Comparison of ENCODE assay signal across 1 cellular context in the genomic region with DNA sequence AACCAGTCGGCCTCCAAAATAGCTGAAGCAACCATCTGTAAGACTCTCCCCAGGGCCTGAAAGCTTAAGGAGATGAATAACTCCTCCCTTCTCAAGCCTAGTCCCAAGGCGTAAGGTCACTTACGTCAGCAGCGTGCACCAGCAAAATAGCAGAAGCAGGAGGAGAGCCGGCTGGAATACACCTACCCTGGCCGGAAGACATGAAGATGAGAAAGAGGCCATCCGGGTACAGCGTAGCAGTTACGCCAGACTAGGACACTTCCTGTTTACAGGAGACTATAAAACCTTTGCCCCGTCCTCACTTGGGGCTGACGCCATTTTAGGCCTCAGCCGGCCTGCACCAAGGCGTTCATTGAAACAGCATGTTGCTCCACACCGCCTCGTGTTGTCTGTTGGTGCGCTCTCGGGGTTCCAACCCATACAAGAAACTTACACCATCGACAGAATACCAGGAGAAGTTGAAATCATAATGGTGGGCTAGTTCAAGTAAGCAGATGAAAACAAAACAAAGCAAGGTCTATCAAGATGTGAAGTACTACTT.
TF ChIP-seq lines count a peak whose summit lies in the region.

No MANE protein-coding gene starts in this region.

TF ChIP-seq in K562, 482 proteins besides CTCF, POLR2A, EP300 and RAD21:
- TF ChIP-seq TAF1 (IDR thresholded peaks at IDR 0.05; ENCODE audit: control insufficient read depth, extremely low read depth, insufficient read depth, low read length, severe bottlenecking) (no peak), SMAD4 (CRISPR knock-in tag; conservative IDR thresholded peaks at IDR 0.05) (0 out of 2 replicates have a peak, but pooled peaks have one; percentile 36), NR2C2 (CRISPR knock-in tag; IDR thresholded peaks at IDR 0.05) (no peak), NR2C2 (tag; IDR thresholded peaks at IDR 0.05) (peak; percentile 36; the same call in 1 of the 2 replicates), L3MBTL2 (IDR thresholded peaks at IDR 0.05) (peak; percentile 20; the same call in 1 of the 2 replicates)
- TF ChIP-seq, protein P1, sequence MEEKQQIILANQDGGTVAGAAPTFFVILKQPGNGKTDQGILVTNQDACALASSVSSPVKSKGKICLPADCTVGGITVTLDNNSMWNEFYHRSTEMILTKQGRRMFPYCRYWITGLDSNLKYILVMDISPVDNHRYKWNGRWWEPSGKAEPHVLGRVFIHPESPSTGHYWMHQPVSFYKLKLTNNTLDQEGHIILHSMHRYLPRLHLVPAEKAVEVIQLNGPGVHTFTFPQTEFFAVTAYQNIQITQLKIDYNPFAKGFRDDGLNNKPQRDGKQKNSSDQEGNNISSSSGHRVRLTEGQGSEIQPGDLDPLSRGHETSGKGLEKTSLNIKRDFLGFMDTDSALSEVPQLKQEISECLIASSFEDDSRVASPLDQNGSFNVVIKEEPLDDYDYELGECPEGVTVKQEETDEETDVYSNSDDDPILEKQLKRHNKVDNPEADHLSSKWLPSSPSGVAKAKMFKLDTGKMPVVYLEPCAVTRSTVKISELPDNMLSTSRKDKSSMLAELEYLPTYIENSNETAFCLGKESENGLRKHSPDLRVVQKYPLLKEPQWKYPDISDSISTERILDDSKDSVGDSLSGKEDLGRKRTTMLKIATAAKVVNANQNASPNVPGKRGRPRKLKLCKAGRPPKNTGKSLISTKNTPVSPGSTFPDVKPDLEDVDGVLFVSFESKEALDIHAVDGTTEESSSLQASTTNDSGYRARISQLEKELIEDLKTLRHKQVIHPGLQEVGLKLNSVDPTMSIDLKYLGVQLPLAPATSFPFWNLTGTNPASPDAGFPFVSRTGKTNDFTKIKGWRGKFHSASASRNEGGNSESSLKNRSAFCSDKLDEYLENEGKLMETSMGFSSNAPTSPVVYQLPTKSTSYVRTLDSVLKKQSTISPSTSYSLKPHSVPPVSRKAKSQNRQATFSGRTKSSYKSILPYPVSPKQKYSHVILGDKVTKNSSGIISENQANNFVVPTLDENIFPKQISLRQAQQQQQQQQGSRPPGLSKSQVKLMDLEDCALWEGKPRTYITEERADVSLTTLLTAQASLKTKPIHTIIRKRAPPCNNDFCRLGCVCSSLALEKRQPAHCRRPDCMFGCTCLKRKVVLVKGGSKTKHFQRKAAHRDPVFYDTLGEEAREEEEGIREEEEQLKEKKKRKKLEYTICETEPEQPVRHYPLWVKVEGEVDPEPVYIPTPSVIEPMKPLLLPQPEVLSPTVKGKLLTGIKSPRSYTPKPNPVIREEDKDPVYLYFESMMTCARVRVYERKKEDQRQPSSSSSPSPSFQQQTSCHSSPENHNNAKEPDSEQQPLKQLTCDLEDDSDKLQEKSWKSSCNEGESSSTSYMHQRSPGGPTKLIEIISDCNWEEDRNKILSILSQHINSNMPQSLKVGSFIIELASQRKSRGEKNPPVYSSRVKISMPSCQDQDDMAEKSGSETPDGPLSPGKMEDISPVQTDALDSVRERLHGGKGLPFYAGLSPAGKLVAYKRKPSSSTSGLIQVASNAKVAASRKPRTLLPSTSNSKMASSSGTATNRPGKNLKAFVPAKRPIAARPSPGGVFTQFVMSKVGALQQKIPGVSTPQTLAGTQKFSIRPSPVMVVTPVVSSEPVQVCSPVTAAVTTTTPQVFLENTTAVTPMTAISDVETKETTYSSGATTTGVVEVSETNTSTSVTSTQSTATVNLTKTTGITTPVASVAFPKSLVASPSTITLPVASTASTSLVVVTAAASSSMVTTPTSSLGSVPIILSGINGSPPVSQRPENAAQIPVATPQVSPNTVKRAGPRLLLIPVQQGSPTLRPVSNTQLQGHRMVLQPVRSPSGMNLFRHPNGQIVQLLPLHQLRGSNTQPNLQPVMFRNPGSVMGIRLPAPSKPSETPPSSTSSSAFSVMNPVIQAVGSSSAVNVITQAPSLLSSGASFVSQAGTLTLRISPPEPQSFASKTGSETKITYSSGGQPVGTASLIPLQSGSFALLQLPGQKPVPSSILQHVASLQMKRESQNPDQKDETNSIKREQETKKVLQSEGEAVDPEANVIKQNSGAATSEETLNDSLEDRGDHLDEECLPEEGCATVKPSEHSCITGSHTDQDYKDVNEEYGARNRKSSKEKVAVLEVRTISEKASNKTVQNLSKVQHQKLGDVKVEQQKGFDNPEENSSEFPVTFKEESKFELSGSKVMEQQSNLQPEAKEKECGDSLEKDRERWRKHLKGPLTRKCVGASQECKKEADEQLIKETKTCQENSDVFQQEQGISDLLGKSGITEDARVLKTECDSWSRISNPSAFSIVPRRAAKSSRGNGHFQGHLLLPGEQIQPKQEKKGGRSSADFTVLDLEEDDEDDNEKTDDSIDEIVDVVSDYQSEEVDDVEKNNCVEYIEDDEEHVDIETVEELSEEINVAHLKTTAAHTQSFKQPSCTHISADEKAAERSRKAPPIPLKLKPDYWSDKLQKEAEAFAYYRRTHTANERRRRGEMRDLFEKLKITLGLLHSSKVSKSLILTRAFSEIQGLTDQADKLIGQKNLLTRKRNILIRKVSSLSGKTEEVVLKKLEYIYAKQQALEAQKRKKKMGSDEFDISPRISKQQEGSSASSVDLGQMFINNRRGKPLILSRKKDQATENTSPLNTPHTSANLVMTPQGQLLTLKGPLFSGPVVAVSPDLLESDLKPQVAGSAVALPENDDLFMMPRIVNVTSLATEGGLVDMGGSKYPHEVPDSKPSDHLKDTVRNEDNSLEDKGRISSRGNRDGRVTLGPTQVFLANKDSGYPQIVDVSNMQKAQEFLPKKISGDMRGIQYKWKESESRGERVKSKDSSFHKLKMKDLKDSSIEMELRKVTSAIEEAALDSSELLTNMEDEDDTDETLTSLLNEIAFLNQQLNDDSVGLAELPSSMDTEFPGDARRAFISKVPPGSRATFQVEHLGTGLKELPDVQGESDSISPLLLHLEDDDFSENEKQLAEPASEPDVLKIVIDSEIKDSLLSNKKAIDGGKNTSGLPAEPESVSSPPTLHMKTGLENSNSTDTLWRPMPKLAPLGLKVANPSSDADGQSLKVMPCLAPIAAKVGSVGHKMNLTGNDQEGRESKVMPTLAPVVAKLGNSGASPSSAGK (IDR thresholded peaks at IDR 0.05) = 0 out of 2 replicates have a peak, but pooled peaks have one; percentile 33
